ENCODE assay signal across 26 cellular contexts in genomic region chr5:163634061-163634460, GRCh38.
"Had no signal": no experiment of that assay in that cellular context is flagged by ENCODE, and none has a peak within 500 bp of the region (broad histone marks: within the 10 kb centered on the region; RNA-seq: fewer than 3 reads in every experiment).

No MANE protein-coding gene starts in this region.

- H3K36me3 ChIP-seq: colonic mucosa, esophagus squamous epithelium, heart right ventricle, lower lobe of right lung, neutrophil, pancreas, right lobe of liver, thoracic aorta, tibial nerve, upper lobe of left lung had no signal

- H3K4me1 ChIP-seq: colonic mucosa, esophagus squamous epithelium, heart right ventricle, lower lobe of right lung, pancreas, right lobe of liver, tibial nerve, upper lobe of left lung had no signal

- ATAC-seq: heart right ventricle; left colon; left ventricle myocardium superior; lower lobe of right lung; natural killer cell treated with Interleukin-12 subunit alpha and Interleukin-12 subunit beta and Interleukin-15 and Interleukin-18, amount 100 ng/mL, for 72 hours; pancreas; right lobe of liver; stimulated activated naive B cell treated with anti-CD40 and anti-IgM and Interleukin-4, amounts not matched to agents 10 μg/mL and 1 μg/mL and 100 μg/mL, for 72 hours had no signal

- H3K27me3 ChIP-seq: colonic mucosa, neutrophil, pancreas, right lobe of liver, tibial nerve, upper lobe of left lung had no signal

- DNase-seq: colonic mucosa; effector CD8-positive, alpha-beta T cell; endodermal cell; esophagus squamous epithelium; foreskin melanocyte; glutamatergic neuron; heart right ventricle; hypothalamus; immature natural killer cell; islet precursor cell; kidney glomerular epithelial cell; left colon; left ventricle myocardium superior; lower lobe of right lung; naive B cell; pancreas; right lobe of liver; small intestine; stimulated activated CD4-positive, alpha-beta T cell treated with anti-CD3 and anti-CD28 coated beads, Interleukin-15, amount 100 ng/mL, for 24 hours; stimulated activated CD4-positive, alpha-beta T cell treated with anti-CD3 and anti-CD28 coated beads, Interleukin-2, amount 100 ng/mL, for 48 hours; stimulated activated naive B cell treated with anti-CD40 and anti-IgM and Interleukin-4, amounts not matched to agents 10 μg/mL and 1 μg/mL and 100 μg/mL, for 72 hours; upper lobe of left lung had no signal

- H3K27ac ChIP-seq: colonic mucosa, esophagus squamous epithelium, heart right ventricle, lower lobe of right lung, neutrophil, pancreas, right lobe of liver, thoracic aorta, tibial nerve, upper lobe of left lung had no signal

- H3K9me3 ChIP-seq: colonic mucosa, esophagus squamous epithelium, heart right ventricle, lower lobe of right lung, neutrophil, pancreas, right lobe of liver, thoracic aorta, tibial nerve, upper lobe of left lung had no signal

- H3K4me3 ChIP-seq: colonic mucosa, esophagus squamous epithelium, heart right ventricle, lower lobe of right lung, pancreas, right lobe of liver, thoracic aorta, tibial nerve, upper lobe of left lung had no signal
